ENCODE assay signal across 1 cellular context in the genomic region with DNA sequence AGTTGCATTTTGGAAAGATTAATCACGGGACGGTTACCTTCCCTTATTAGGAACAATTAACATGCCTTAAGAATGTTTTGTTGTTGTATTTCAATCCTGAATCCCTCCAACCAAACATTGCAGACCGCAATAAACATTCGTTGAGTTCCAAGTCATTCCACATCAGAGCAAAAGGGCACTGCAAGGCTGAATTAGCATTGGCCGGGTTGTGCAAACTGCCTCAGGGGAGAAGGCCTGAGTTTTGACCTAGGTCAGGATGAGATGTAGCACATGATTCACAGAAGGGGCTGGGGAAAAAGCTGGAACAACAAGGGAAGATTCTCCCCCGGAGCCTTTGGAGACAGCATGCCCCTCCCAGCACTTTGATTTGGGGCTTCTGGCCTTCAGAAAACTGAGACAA.
TF ChIP-seq lines count a peak whose summit lies in the region.

No MANE protein-coding gene starts in this region.

TF ChIP-seq in A549, 52 proteins besides CTCF, POLR2A, EP300 and RAD21 (continued from another document):
- TF ChIP-seq, protein P1, sequence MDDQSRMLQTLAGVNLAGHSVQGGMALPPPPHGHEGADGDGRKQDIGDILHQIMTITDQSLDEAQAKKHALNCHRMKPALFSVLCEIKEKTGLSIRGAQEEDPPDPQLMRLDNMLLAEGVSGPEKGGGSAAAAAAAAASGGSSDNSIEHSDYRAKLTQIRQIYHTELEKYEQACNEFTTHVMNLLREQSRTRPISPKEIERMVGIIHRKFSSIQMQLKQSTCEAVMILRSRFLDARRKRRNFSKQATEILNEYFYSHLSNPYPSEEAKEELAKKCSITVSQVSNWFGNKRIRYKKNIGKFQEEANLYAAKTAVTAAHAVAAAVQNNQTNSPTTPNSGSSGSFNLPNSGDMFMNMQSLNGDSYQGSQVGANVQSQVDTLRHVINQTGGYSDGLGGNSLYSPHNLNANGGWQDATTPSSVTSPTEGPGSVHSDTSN (IDR thresholded peaks at IDR 0.05) = no peak
